In the genomic region with DNA sequence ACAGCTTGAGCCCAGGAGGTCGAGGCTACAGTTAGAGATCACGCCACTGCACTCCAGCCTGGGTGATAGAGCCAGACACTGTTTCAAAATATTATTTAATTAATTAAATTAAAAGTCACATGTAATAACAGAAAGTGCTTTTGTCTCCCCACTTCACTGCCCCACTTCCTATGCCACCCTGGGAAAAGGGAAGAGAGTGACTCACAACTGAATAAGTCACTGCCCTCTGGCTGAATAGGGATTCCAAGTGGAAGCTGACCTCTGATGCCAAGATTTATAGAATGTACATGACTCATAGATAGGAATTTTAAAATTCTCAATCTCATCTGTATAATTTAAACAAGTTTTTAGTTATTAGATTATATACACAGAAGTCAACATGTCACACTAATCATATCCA, we compare ENCODE assay signal across 10 cellular contexts. TPM values are rescaled to one million over a fixed set of nuclear protein-coding genes. Genes with fewer than 3 reads are reported as not detected.
A peak's percentile ranks its signal among the peaks of the same experiment; 100 is the strongest.
DNase-seq lines count a peak whose midpoint lies in the region; ATAC-seq, FAIRE-seq and TF ChIP-seq lines count a peak whose summit lies in the region.
"Had no signal": no experiment of that assay in that cellular context is flagged by ENCODE, and none has a peak within 500 bp of the region (broad histone marks: within the 10 kb centered on the region; RNA-seq: fewer than 3 reads in every experiment).

No MANE protein-coding gene starts in this region.

- peak overlapping the region; percentile 88 for H3K4me3 Mint-ChIP-seq in progenitor cell of endocrine pancreas (ENCODE audit: low read depth)

- H3K4me3 ChIP-seq in Panc1 (ENCODE audit: low read depth in 2 of 2, low read length in 2 of 2) (peak overlapping the region; percentile 16 to 88), endothelial cell of umbilical vein (replicated peaks in 1 of 3; ENCODE audit: insufficient read depth in 1 of 3, low read depth in 1 of 3, low read length in 3 of 3) (peak overlapping the region in 1 of 3 experiments; percentile 38), esophagus muscularis mucosa (no peak overlapping the region)

- dilution Hi-C loops in endothelial cell of umbilical vein (cut with MboI; ENCODE audit: extremely low pct_ligation_motif_present, low sequenced_read_pairs): no loop called here

- H3K9me3 ChIP-seq in Panc1 (ENCODE audit: control insufficient read depth, insufficient read depth, low read depth, low read length) (no peaks in the 10 kb centered on the region; the same call in 1 of the 2 replicates), endothelial cell of umbilical vein (replicated peaks; ENCODE audit: control insufficient read depth, insufficient read depth, low read length) (no peaks in the 10 kb centered on the region), esophagus muscularis mucosa (no peaks in the 10 kb centered on the region)

- H3K9me3 Mint-ChIP-seq in progenitor cell of endocrine pancreas (ENCODE audit: low read depth): peaks cover 9% of the 10 kb centered on the region

- peak; percentile 88 for DNase-seq in EH (ENCODE audit: low read depth)
- DNase-seq in Panc1 (ENCODE audit: low read depth, low spot score): peak; percentile 63
- DNase-seq in endothelial cell of umbilical vein (ENCODE audit: low read depth, low spot score): peak; percentile 77
- DNase-seq in progenitor cell of endocrine pancreas (ENCODE audit: low spot score, unreplicated experiment): no peak
- DNase-seq in esophagus muscularis mucosa (ENCODE audit: extremely low spot score): no peak
- no peak for DNase-seq in OCI-M2 (lab: John Stamatoyannopoulos, UW; ENCODE audit: unreplicated experiment)
- no peak for DNase-seq in omental fat pad (ENCODE audit: low spot score)
- DNase-seq in cerebellar nuclear complex (lab: John Stamatoyannopoulos, UW): no peak

- ATAC-seq in Panc1: peak; percentile 70
- ATAC-seq in omental fat pad (ENCODE audit: low FRiP score): no peak

- FAIRE-seq in endothelial cell of umbilical vein (lab: Jason Lieb, UNC): peak; percentile 93

- intact Hi-C loops in Panc1 (cut with micrococcal nuclease; ENCODE audit: unreplicated experiment) (no loop called here), endothelial cell of umbilical vein (cut with micrococcal nuclease) (loop anchor here (1.0 to 5.0 kb wide), 4 partner anchors 49 to 464 kb away; partner anchors contain the start of gene ZNF808), esophagus muscularis mucosa (cut with DNase I) (no loop called here)

- peaks cover 13% of the 10 kb centered on the region for H3K4me1 ChIP-seq in Panc1 (ENCODE audit: control insufficient read depth, insufficient read depth, low read length)
- H3K4me1 ChIP-seq in endothelial cell of umbilical vein (ENCODE audit: control insufficient read depth, extremely low read depth, insufficient read depth, low read length): peaks cover 20% of the 10 kb centered on the region
- peaks cover 11 to 30% (median 25%) of the 10 kb centered on the region in 4 donors for H3K4me1 ChIP-seq in esophagus muscularis mucosa
- H3K4me1 ChIP-seq: parathyroid adenoma had no signal

- peaks cover 9% of the 10 kb centered on the region for H3K4me1 Mint-ChIP-seq in progenitor cell of endocrine pancreas (ENCODE audit: low read depth)

- H3K9ac ChIP-seq in endothelial cell of umbilical vein (replicated peaks; ENCODE audit: extremely low read depth, insufficient read depth, low read length): peak overlapping the region; percentile 58
- H3K9ac ChIP-seq: parathyroid adenoma had no signal

- BruUV-seq in Panc1 (replicated peaks; lab: Mats Ljungman, UMichigan): no TSS peak
- BruUV-seq in endothelial cell of umbilical vein (replicated peaks; lab: Mats Ljungman, UMichigan): no TSS peak

- 87% methylated on average over 2 of the region's 2 CpGs for WGBS in esophagus muscularis mucosa

- no peaks in the 10 kb centered on the region for H3K9me1 ChIP-seq in endothelial cell of umbilical vein (replicated peaks; ENCODE audit: control insufficient read depth, extremely low read depth, insufficient read depth, low read length)

- peaks cover 8% of the 10 kb centered on the region for H3K27me3 Mint-ChIP-seq in progenitor cell of endocrine pancreas

- peak overlapping the region; percentile 88 for H3K27ac ChIP-seq in Panc1 (ENCODE audit: low read length)
- H3K27ac ChIP-seq in endothelial cell of umbilical vein (ENCODE audit: insufficient read depth, low read depth, low read length): peak overlapping the region; percentile 81
- H3K27ac ChIP-seq in esophagus muscularis mucosa (replicated peaks in 1 of 4): no peak overlapping the region
- H3K27ac ChIP-seq: parathyroid adenoma had no signal

- H3K36me3 Mint-ChIP-seq in progenitor cell of endocrine pancreas (ENCODE audit: insufficient read depth): peaks cover 20% of the 10 kb centered on the region

- no peak overlapping the region for H3K27ac Mint-ChIP-seq in progenitor cell of endocrine pancreas

- H3K79me2 ChIP-seq in endothelial cell of umbilical vein (ENCODE audit: control insufficient read depth, insufficient read depth, low read length): peaks cover 7% of the 10 kb centered on the region
- H3K79me2 ChIP-seq: parathyroid adenoma had no signal

- TF ChIP-seq EP300 in esophagus muscularis mucosa (IDR thresholded peaks at IDR 0.05): no peak

- TF ChIP-seq POLR2A in endothelial cell of umbilical vein (IDR thresholded peaks at IDR 0.05; ENCODE audit: low read depth, low read length) (peak; percentile 45), esophagus muscularis mucosa (IDR thresholded peaks at IDR 0.05; ENCODE audit: low read depth) (no peak)

- no peak overlapping the region for H2AFZ ChIP-seq in endothelial cell of umbilical vein (ENCODE audit: low read depth, low read length)
- H2AFZ ChIP-seq: parathyroid adenoma had no signal

- no peak for TF ChIP-seq CTCF in Panc1 (IDR thresholded peaks at IDR 0.05)
- TF ChIP-seq CTCF in endothelial cell of umbilical vein (IDR thresholded peaks at IDR 0.05; ENCODE audit: extremely low read depth in 1 of 2, insufficient read depth in 1 of 2, low read depth in 1 of 2, low read length in 2 of 2): no peak
- no peak for TF ChIP-seq CTCF in progenitor cell of endocrine pancreas (IDR thresholded peaks at IDR 0.05; ENCODE audit: unreplicated experiment)
- no peak for TF ChIP-seq CTCF in esophagus muscularis mucosa (IDR thresholded peaks at IDR 0.05)
- TF ChIP-seq CTCF in omental fat pad (IDR thresholded peaks at IDR 0.05): no peak

- no peaks in the 10 kb centered on the region for H3K27me3 ChIP-seq in Panc1 (ENCODE audit: control insufficient read depth, insufficient read depth, low read length)
- no peaks in the 10 kb centered on the region for H3K27me3 ChIP-seq in endothelial cell of umbilical vein (ENCODE audit: control insufficient read depth in 2 of 2, insufficient read depth in 2 of 2, low read length in 2 of 2)
- no peaks in the 10 kb centered on the region for H3K27me3 ChIP-seq in esophagus muscularis mucosa

- POLR2A ChIA-PET in Panc1 (lab: Charles Lee): no interaction called here
- POLR2A ChIA-PET in endothelial cell of umbilical vein (lab: Charles Lee): no interaction called here

- H3K4me2 ChIP-seq in endothelial cell of umbilical vein (ENCODE audit: insufficient read depth, low read length): peak overlapping the region; percentile 75

- H3K36me3 ChIP-seq in Panc1 (ENCODE audit: control insufficient read depth, insufficient read depth, low read length) (no peaks in the 10 kb centered on the region), endothelial cell of umbilical vein (ENCODE audit: control insufficient read depth in 2 of 2, extremely low read depth in 1 of 2, insufficient read depth in 2 of 2, low read length in 2 of 2) (peaks cover 1 to 11% of the 10 kb centered on the region in 2 experiments), esophagus muscularis mucosa (peaks cover 0 to 30% (median 11%) of the 10 kb centered on the region in 4 donors)

- in situ Hi-C loops in Panc1 (cut with HindIII; ENCODE audit: low pct_unique_long_range_greater_than_20kb, low sequenced_read_pairs): no loop called here

- CTCF ChIA-PET in Panc1 (lab: Charles Lee): no interaction called here
- CTCF ChIA-PET in endothelial cell of umbilical vein (lab: Charles Lee): no interaction called here

- H4K20me1 ChIP-seq in endothelial cell of umbilical vein (replicated peaks; ENCODE audit: control insufficient read depth, extremely low read depth, insufficient read depth, low read length): no peaks in the 10 kb centered on the region

RNA-seq across cellular contexts. Expression of gene ERVV-1, which starts 22.2 kb away (rescaled TPM):
- not detected for total RNA-seq in Panc1 (2021; ENCODE audit: unreplicated experiment)
- not detected for polyA plus RNA-seq in Panc1 (2012; ENCODE audit: insufficient read length)
- not detected in 2 replicates for total RNA-seq in endothelial cell of umbilical vein
- polyA plus RNA-seq in endothelial cell of umbilical vein: 0.05 TPM in 1 of 2 replicates, not detected in the other
- polyA plus RNA-seq in endothelial cell of umbilical vein (2011; cell fraction: cytosol; rRNA removed): not detected in 2 replicates
- 0.07 TPM in 2 replicates for polyA plus RNA-seq in endothelial cell of umbilical vein (2011; cell fraction: nucleus; rRNA removed)
- polyA plus RNA-seq in endothelial cell of umbilical vein (2012): not detected in 2 replicates
- not detected in 2 replicates for polyA minus RNA-seq in endothelial cell of umbilical vein
- polyA minus RNA-seq in endothelial cell of umbilical vein (2011; cell fraction: cytosol; rRNA and poly(A)+ RNA removed): not detected
- not detected in 2 replicates for polyA minus RNA-seq in endothelial cell of umbilical vein (2011; cell fraction: nucleus; rRNA and poly(A)+ RNA removed)
- not detected in 2 replicates for total RNA-seq in progenitor cell of endocrine pancreas
- not detected for total RNA-seq in esophagus muscularis mucosa
- not detected for total RNA-seq in omental fat pad
- total RNA-seq: cardiac septum had no signal

RNA-seq across cellular contexts. Expression of gene ZNF816, which starts 28.8 kb away (rescaled TPM):
- 7.1 TPM for total RNA-seq in Panc1 (2021; ENCODE audit: unreplicated experiment)
- polyA plus RNA-seq in Panc1 (2012; ENCODE audit: insufficient read length): 3.2 TPM
- 4.9 and 5.3 TPM in 2 replicates for total RNA-seq in endothelial cell of umbilical vein
- polyA plus RNA-seq in endothelial cell of umbilical vein: 0.76 and 1.8 TPM in 2 replicates
- polyA plus RNA-seq in endothelial cell of umbilical vein (2011; cell fraction: cytosol; rRNA removed): 1.5 and 1.6 TPM in 2 replicates
- polyA plus RNA-seq in endothelial cell of umbilical vein (2011; cell fraction: nucleus; rRNA removed): 3.0 and 4.6 TPM in 2 replicates
- polyA plus RNA-seq in endothelial cell of umbilical vein (2012): 4.4 and 4.9 TPM in 2 replicates
- polyA minus RNA-seq in endothelial cell of umbilical vein: 2.8 and 3.3 TPM in 2 replicates
- 5.2 TPM for polyA minus RNA-seq in endothelial cell of umbilical vein (2011; cell fraction: cytosol; rRNA and poly(A)+ RNA removed)
- polyA minus RNA-seq in endothelial cell of umbilical vein (2011; cell fraction: nucleus; rRNA and poly(A)+ RNA removed): 2.6 and 3.5 TPM in 2 replicates
- total RNA-seq in progenitor cell of endocrine pancreas: 23.8 and 25.3 TPM in 2 replicates
- 10 to 100 TPM in 1 of 4 donors, 1 to 10 TPM in 3; 4.0 to 12.9 (median 6.0) TPM for total RNA-seq in esophagus muscularis mucosa
- total RNA-seq in omental fat pad: 1 to 10 TPM; 3.1 to 7.6 (median 3.9) TPM

RNA-seq across cellular contexts. Expression of gene ERVV-2, which starts 53.1 kb away (rescaled TPM):
- total RNA-seq in Panc1 (2021; ENCODE audit: unreplicated experiment): 0.10 TPM
- polyA plus RNA-seq in Panc1 (2012; ENCODE audit: insufficient read length): 0.08 TPM
- not detected in 2 replicates for total RNA-seq in endothelial cell of umbilical vein
- not detected in 2 replicates for polyA plus RNA-seq in endothelial cell of umbilical vein
- polyA plus RNA-seq in endothelial cell of umbilical vein (2011; cell fraction: cytosol; rRNA removed): not detected in 2 replicates
- not detected in 2 replicates for polyA plus RNA-seq in endothelial cell of umbilical vein (2011; cell fraction: nucleus; rRNA removed)
- polyA plus RNA-seq in endothelial cell of umbilical vein (2012): not detected in 2 replicates
- polyA minus RNA-seq in endothelial cell of umbilical vein: not detected in 2 replicates
- polyA minus RNA-seq in endothelial cell of umbilical vein (2011; cell fraction: cytosol; rRNA and poly(A)+ RNA removed): not detected
- not detected in 2 replicates for polyA minus RNA-seq in endothelial cell of umbilical vein (2011; cell fraction: nucleus; rRNA and poly(A)+ RNA removed)
- total RNA-seq in progenitor cell of endocrine pancreas: not detected in 2 replicates
- total RNA-seq in esophagus muscularis mucosa: not detected
- not detected for total RNA-seq in omental fat pad
- total RNA-seq: cardiac septum had no signal

Comparison
In these comparisons a context has a peak if more than half of its experiments do, and no peak if none do; other contexts are left out.
1. DNase-seq: peak in EH (single experiment), Panc1 (single experiment) and endothelial cell of umbilical vein (single experiment); none in progenitor cell of endocrine pancreas (single experiment), esophagus muscularis mucosa (single experiment), OCI-M2 (single experiment), omental fat pad (single experiment) and cerebellar nuclear complex (0 of 2).
2. H3K27ac ChIP-seq: peak in Panc1 (single experiment) and endothelial cell of umbilical vein (single experiment); none in esophagus muscularis mucosa (0 of 4).
3. H3K4me3 ChIP-seq: peak in Panc1 (2 of 2); none in esophagus muscularis mucosa (0 of 4).